Comparison of ENCODE assay signal across 8 cellular contexts in the genomic region with DNA sequence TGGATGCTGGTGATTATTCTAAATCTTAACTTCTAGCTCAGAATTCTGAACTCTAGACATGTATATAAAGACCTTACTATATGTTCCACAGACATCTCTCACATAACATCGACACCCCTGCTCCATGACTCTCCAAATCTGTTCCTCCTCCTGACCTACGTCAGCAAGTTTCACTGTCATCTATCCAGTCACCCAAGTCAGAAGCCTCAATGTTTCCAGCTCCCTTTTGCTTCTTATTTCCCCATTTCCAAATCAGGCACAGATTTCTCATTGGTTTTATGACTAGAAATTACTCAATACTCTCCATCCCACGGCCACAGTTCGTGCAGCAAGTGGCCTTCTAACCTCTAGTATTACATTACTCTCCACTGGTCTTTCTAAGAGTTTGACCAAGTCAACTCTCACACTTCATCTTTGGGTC. TPM values are rescaled to one million over a fixed set of nuclear protein-coding genes. Genes with fewer than 3 reads are reported as not detected.
DNase-seq lines count a peak whose midpoint lies in the region; ATAC-seq and TF ChIP-seq lines count a peak whose summit lies in the region.

No MANE protein-coding gene starts in this region.

- H3K4me3 Mint-ChIP-seq in IgD-negative memory B cell: peak overlapping the region; percentile 0 to 75 (median 10)

- peaks cover 50 to 64% (median 63%) of the 10 kb centered on the region in 3 donors for H3K4me1 Mint-ChIP-seq in IgD-negative memory B cell

- DNase-seq in GM12865 (ENCODE audit: low read depth) (peak; percentile 81), fibroblast of mammary gland (ENCODE audit: low read depth) (peak; percentile 80), kidney glomerular epithelial cell (lab: John Stamatoyannopoulos, UW) (no peak), GDM1 (lab: John Stamatoyannopoulos, UW) (no peak), activated gamma-delta T cell treated with Interleukin-2 at 50 U/mL for 16 hours (no peak)
- DNase-seq in activated CD8-positive, alpha-beta memory T cell treated with anti-CD3 and anti-CD28 coated beads, Interleukin-2, amount 50 U/mL, for 4 hours: no peak

- peak; percentile 41 for ATAC-seq in GM21526 (IDR thresholded peaks at IDR 0.05; ENCODE audit: low FRiP score, unreplicated experiment)

- no peak for TF ChIP-seq CTCF in GM12865 (IDR thresholded peaks at IDR 0.05; ENCODE audit: insufficient read depth, low read depth, low read length, missing control alignments)
- no peak for TF ChIP-seq CTCF in fibroblast of mammary gland (conservative IDR thresholded peaks at IDR 0.05; ENCODE audit: control insufficient read depth, insufficient read depth, low read depth, low read length)

- H3K9me3 Mint-ChIP-seq in IgD-negative memory B cell: no peaks in the 10 kb centered on the region

- H3K27ac Mint-ChIP-seq in IgD-negative memory B cell: peak overlapping the region; percentile 37 to 91 (median 91)

- no peaks in the 10 kb centered on the region for H3K27me3 Mint-ChIP-seq in IgD-negative memory B cell

- no peaks in the 10 kb centered on the region for H3K36me3 Mint-ChIP-seq in IgD-negative memory B cell

- H3K4me3 ChIP-seq in GM12865 (ENCODE audit: low read depth, low read length) (peak overlapping the region; percentile 50), fibroblast of mammary gland (ENCODE audit: control insufficient read depth, low read depth, low read length) (no peak overlapping the region)

RNA-seq across cellular contexts. Expression of a gene that starts 28.5 kb away (rescaled TPM):
- polyA plus RNA-seq in IgD-negative memory B cell: 78.9 TPM

Comparison
In these comparisons a context has a peak if more than half of its experiments do, and no peak if none do; other contexts are left out.
1. DNase-seq: peak in GM12865 (single experiment) and fibroblast of mammary gland (single experiment); none in kidney glomerular epithelial cell (single experiment), GDM1 (single experiment), activated gamma-delta T cell treated with Interleukin-2 at 50 U/mL for 16 hours (single experiment) and activated CD8-positive, alpha-beta memory T cell treated with anti-CD3 and anti-CD28 coated beads, Interleukin-2, amount 50 U/mL, for 4 hours (single experiment).